In the genomic region with DNA sequence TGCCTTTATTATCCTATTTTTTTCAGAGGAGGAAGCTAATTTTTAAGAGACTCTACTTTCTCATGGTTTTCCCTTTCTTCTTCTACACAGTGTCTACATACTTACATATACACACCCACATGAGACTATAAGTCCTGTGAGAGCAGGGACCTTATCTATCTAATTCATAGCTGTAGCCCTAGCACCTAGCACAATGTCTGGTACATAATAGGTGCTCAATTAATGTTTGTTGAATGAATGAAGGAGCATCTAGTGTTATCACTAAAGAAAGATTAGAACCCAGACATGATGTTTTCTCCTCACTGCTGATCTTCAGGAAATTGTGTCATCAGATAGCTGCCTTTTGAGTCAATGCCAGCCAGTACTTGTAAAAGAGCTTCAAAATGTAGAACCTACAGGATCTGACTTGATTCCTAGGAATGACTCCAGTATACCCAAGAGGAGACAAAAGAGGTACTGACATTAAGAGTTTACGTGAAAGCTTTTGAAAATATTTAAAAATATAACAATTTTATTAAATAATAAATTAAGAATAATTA, we compare ENCODE assay signal across 23 cellular contexts. TPM values are rescaled to one million over a fixed set of nuclear protein-coding genes. Genes with fewer than 3 reads are reported as not detected.
DNase-seq lines count a peak whose midpoint lies in the region; ATAC-seq, FAIRE-seq and TF ChIP-seq lines count a peak whose summit lies in the region.
"Had no signal": no experiment of that assay in that cellular context is flagged by ENCODE, and none has a peak within 500 bp of the region (broad histone marks: within the 10 kb centered on the region; RNA-seq: fewer than 3 reads in every experiment).

No MANE protein-coding gene starts in this region.

- peaks cover 12% of the 10 kb centered on the region for H3K4me1 ChIP-seq in IMR-90 (ENCODE audit: control insufficient read depth, insufficient read depth, low read length)
- H3K4me1 ChIP-seq in keratinocyte (ENCODE audit: control insufficient read depth, extremely low read depth, insufficient read depth, low read length), result peaks cover 26% of the 10 kb centered on the region

- no peaks in the 10 kb centered on the region for H3K9me3 ChIP-seq in IMR-90 (ENCODE audit: control insufficient read depth, insufficient read depth, low read length)
- H3K9me3 ChIP-seq in keratinocyte (ENCODE audit: control insufficient read depth, low read depth, low read length), result no peaks in the 10 kb centered on the region
- H3K9me3 ChIP-seq: SJCRH30 had no signal

- no peak for TF ChIP-seq POLR2A in IMR-90 (IDR thresholded peaks at IDR 0.05; ENCODE audit: low read depth, low read length)

- H2BK5ac ChIP-seq in IMR-90 (ENCODE audit: low read depth, low read length, poor library complexity, severe bottlenecking), result no peak overlapping the region

- CTCF ChIA-PET in IMR-90 (lab: Yijun Ruan, JAX), result interaction anchor here (1.1 kb wide), 1 partner anchor 19 kb away, joined by 3 read pairs; no protein-coding TSS in a partner anchor

- H4K5ac ChIP-seq in IMR-90 (ENCODE audit: low read depth, low read length), result no peak overlapping the region

- in situ Hi-C loops in IMR-90 (cut with MboI; ENCODE audit: low sequenced_read_pairs), result no loop called here

- H4K20me1 ChIP-seq in IMR-90 (ENCODE audit: insufficient read depth, low read length), result no peaks in the 10 kb centered on the region
- no peaks in the 10 kb centered on the region for H4K20me1 ChIP-seq in keratinocyte (ENCODE audit: control insufficient read depth, extremely low read depth, insufficient read depth, low read length)

- no peak; the same call in 1 of the 2 replicates for ATAC-seq in IMR-90 (ENCODE audit: low read depth)
- no peak for ATAC-seq in HG02870 (IDR thresholded peaks at IDR 0.05; ENCODE audit: unreplicated experiment)
- ATAC-seq in GM18861 (IDR thresholded peaks at IDR 0.05; ENCODE audit: unreplicated experiment), result no peak

- peak; percentile 79 for FAIRE-seq in keratinocyte (lab: Jason Lieb, UNC)
- FAIRE-seq: GM12891, GM18507, HTR-8/SVneo had no signal

- H3K4me2 ChIP-seq in IMR-90 (ENCODE audit: low read depth, low read length) (no peak overlapping the region), keratinocyte (ENCODE audit: control insufficient read depth, extremely low read depth, insufficient read depth, low read depth, low read length) (peak overlapping the region; percentile 49)

- DNase-seq in ELR (ENCODE audit: low read depth), result peak; percentile 60
- peak; percentile 66 for DNase-seq in IMR-90
- DNase-seq in choroid plexus epithelial cell (ENCODE audit: low read depth), result peak; percentile 42
- peak; percentile 68 for DNase-seq in keratinocyte (ENCODE audit: low read depth, low spot score)
- DNase-seq in SIG-M5 (lab: John Stamatoyannopoulos, UW), result no peak
- DNase-seq in NCI-H2107 (lab: John Stamatoyannopoulos, UW), result no peak
- DNase-seq: CD4-positive, alpha-beta memory T cell; DMS79 treated with DMSO at 0.1 percent for 48 hours; GF-D8; H7; MV-4-11; NCI-H1417 treated with DMSO at 0.1 percent for 48 hours; NCI-H2029; NCI-H2171 treated with DMSO at 0.1 percent for 48 hours; NCI-H446 treated with DMSO at 0.1 percent for 48 hours; NCI-H748 treated with DMSO at 0.1 percent for 48 hours; OCI-M1; SJCRH30 had no signal

- TF ChIP-seq CTCF in IMR-90 (conservative IDR thresholded peaks at IDR 0.05; ENCODE audit: low read depth, low read length), result no peak
- TF ChIP-seq CTCF in choroid plexus epithelial cell (conservative IDR thresholded peaks at IDR 0.05; ENCODE audit: low read depth, low read length), result no peak
- no peak for TF ChIP-seq CTCF in keratinocyte (optimal IDR thresholded peaks at IDR 0.05 in 1 of 3, IDR thresholded peaks at IDR 0.05 in 1 of 3, conservative IDR thresholded peaks at IDR 0.05 in 1 of 3; ENCODE audit: extremely low read depth in 1 of 3, insufficient read depth in 2 of 3, low read length in 3 of 3)

- H3K79me2 ChIP-seq in keratinocyte (ENCODE audit: control insufficient read depth, insufficient read depth, low read length), result no peaks in the 10 kb centered on the region

- H3K56ac ChIP-seq in IMR-90 (ENCODE audit: extremely low read depth, insufficient read depth, low read length), result no peak overlapping the region

- H2BK120ac ChIP-seq in IMR-90 (ENCODE audit: low read depth, low read length), result no peak overlapping the region

- no CpG with 5 or more reads among the region's 1 CpG for WGBS in IMR-90 (ENCODE audit: extremely low coverage in 2 of 2, insufficient read length in 1 of 2), 2 experiments

- intact Hi-C loops in IMR-90 (cut with micrococcal nuclease), result no loop called here

- H3K4me3 ChIP-seq in IMR-90 (ENCODE audit: insufficient read depth, low read depth, low read length) (no peak overlapping the region), choroid plexus epithelial cell (ENCODE audit: low read depth, low read length) (no peak overlapping the region), keratinocyte (ENCODE audit: control insufficient read depth in 2 of 3, extremely low read depth in 1 of 3, insufficient read depth in 2 of 3, low read depth in 1 of 3, low read length in 3 of 3) (no peak overlapping the region)
- H3K4me3 ChIP-seq: SJCRH30 had no signal

- H3K14ac ChIP-seq in IMR-90 (replicated peaks; ENCODE audit: low read depth, low read length), result no peak overlapping the region

- no peak overlapping the region for H3K27ac ChIP-seq in IMR-90 (ENCODE audit: insufficient read depth, low read length)
- H3K27ac ChIP-seq in keratinocyte (ENCODE audit: control insufficient read depth, insufficient read depth, low read length), result peak overlapping the region; percentile 53
- H3K27ac ChIP-seq: SJCRH30 had no signal

- no peak overlapping the region for H3K23ac ChIP-seq in IMR-90 (ENCODE audit: low read depth, low read length)

- TF ChIP-seq RAD21 in IMR-90 (IDR thresholded peaks at IDR 0.05; ENCODE audit: low read length), result no peak

- no peak overlapping the region; the same call in 1 of the 2 replicates for H3K4ac ChIP-seq in IMR-90 (ENCODE audit: low read depth, low read length)

- H2BK20ac ChIP-seq in IMR-90 (ENCODE audit: low read depth, low read length), result no peak overlapping the region

- H3K79me1 ChIP-seq in IMR-90 (ENCODE audit: low read depth in 1 of 2, low read length in 2 of 2), result peaks cover 0 to 12% of the 10 kb centered on the region in 2 experiments; a peak in 2 of 4 replicates

- H3K36me3 ChIP-seq in IMR-90 (ENCODE audit: control insufficient read depth, insufficient read depth, low read length) (no peaks in the 10 kb centered on the region), keratinocyte (ENCODE audit: control insufficient read depth in 2 of 2, extremely low read depth in 1 of 2, insufficient read depth in 2 of 2, low read length in 2 of 2) (peaks cover 0 to 3% of the 10 kb centered on the region in 2 experiments)

- no peak overlapping the region for H2BK15ac ChIP-seq in IMR-90 (ENCODE audit: low read depth, low read length)

- H4K91ac ChIP-seq in IMR-90 (ENCODE audit: insufficient read depth, low read depth, low read length), result no peak overlapping the region

- H4K8ac ChIP-seq in IMR-90 (ENCODE audit: low read depth in 2 of 2, low read length in 2 of 2), result no peak overlapping the region

- no peak overlapping the region for H3K18ac ChIP-seq in IMR-90 (ENCODE audit: low read depth, low read length)

- H3K9ac ChIP-seq in IMR-90 (ENCODE audit: low read depth, low read length) (no peak overlapping the region), keratinocyte (ENCODE audit: control insufficient read depth, extremely low read depth, insufficient read depth, low read length) (no peak overlapping the region)

- H2AK9ac ChIP-seq in IMR-90 (replicated peaks; ENCODE audit: low read depth, low read length, poor library complexity), result no peak overlapping the region

- POLR2A ChIA-PET in IMR-90 (lab: Charles Lee; ENCODE audit: unreplicated experiment), result interaction anchor here (0.6 kb wide), 1 partner anchor 555 kb away, joined by 3 read pairs; no protein-coding TSS in a partner anchor

- H3K27me3 ChIP-seq in IMR-90 (ENCODE audit: control insufficient read depth, insufficient read depth, low read length), result no peaks in the 10 kb centered on the region
- no peaks in the 10 kb centered on the region for H3K27me3 ChIP-seq in keratinocyte (ENCODE audit: control insufficient read depth, extremely low read depth, insufficient read depth, low read length)
- H3K27me3 ChIP-seq: SJCRH30 had no signal

- H3K9me1 ChIP-seq in IMR-90 (ENCODE audit: insufficient read depth, low read length) (peaks cover 12% of the 10 kb centered on the region; the same call in 1 of the 2 replicates), keratinocyte (ENCODE audit: control insufficient read depth, extremely low read depth, insufficient read depth, low read length) (no peaks in the 10 kb centered on the region)

- no TSS peak for BruUV-seq in IMR-90 (replicated peaks; lab: Mats Ljungman, UMichigan)

- H2AK5ac ChIP-seq in IMR-90 (ENCODE audit: low read depth, low read length), result no peak overlapping the region

- dilution Hi-C loops in IMR-90 (cut with HindIII; ENCODE audit: low sequenced_read_pairs, unreplicated experiment) (no loop called here), keratinocyte (cut with MboI; ENCODE audit: extremely low pct_ligation_motif_present, low sequenced_read_pairs) (no loop called here)

- H2AFZ ChIP-seq in IMR-90 (replicated peaks; ENCODE audit: low read length, poor library complexity), result no peak overlapping the region
- H2AFZ ChIP-seq in keratinocyte (ENCODE audit: control insufficient read depth, low read length), result peak overlapping the region; percentile 87

RNA-seq across cellular contexts. Expression of a gene that starts 2.5 kb away (rescaled TPM):
- total RNA-seq in IMR-90 (2012; rRNA removed), result 7.9 and 8.3 TPM in 2 replicates
- polyA plus RNA-seq in IMR-90 (2012; rRNA removed) (15.6 and 16.8 TPM in 2 replicates), keratinocyte (14.5 to 29.2 TPM (median 15.8 TPM) in 3 replicates)
- polyA plus RNA-seq in IMR-90 (2012; cell fraction: cytosol; rRNA removed), result 12.1 and 13.8 TPM in 2 replicates
- 4.1 and 8.2 TPM in 2 replicates for polyA plus RNA-seq in IMR-90 (2012; cell fraction: nucleus; rRNA removed; ENCODE audit: low replicate concordance)
- 9.2 TPM for polyA plus RNA-seq in keratinocyte (2011; ENCODE audit: low read depth)
- 14.1 and 21.0 TPM in 2 replicates for polyA plus RNA-seq in keratinocyte (2011; cell fraction: cytosol; rRNA removed)
- 8.6 and 9.8 TPM in 2 replicates for polyA plus RNA-seq in keratinocyte (2011; cell fraction: nucleus; rRNA removed)
- 16.2 and 34.7 TPM in 2 replicates for polyA plus RNA-seq in keratinocyte (2012; ENCODE audit: low replicate concordance)
- 3.4 to 4.5 TPM (median 4.2 TPM) in 3 replicates for polyA minus RNA-seq in keratinocyte
- 6.5 TPM for polyA minus RNA-seq in keratinocyte (2011; cell fraction: cytosol; rRNA and poly(A)+ RNA removed)
- 1.4 and 4.9 TPM in 2 replicates for polyA minus RNA-seq in keratinocyte (2011; cell fraction: nucleus; rRNA and poly(A)+ RNA removed)

RNA-seq across cellular contexts. Expression of a gene that starts 28.7 kb away (rescaled TPM):
- 28.6 and 29.0 TPM in 2 replicates for total RNA-seq in IMR-90 (2012; rRNA removed)
- 8.5 and 9.9 TPM in 2 replicates for polyA plus RNA-seq in IMR-90 (2012; rRNA removed)
- 1.3 and 1.7 TPM in 2 replicates for polyA plus RNA-seq in IMR-90 (2012; cell fraction: cytosol; rRNA removed)
- polyA plus RNA-seq in IMR-90 (2012; cell fraction: nucleus; rRNA removed; ENCODE audit: low replicate concordance), result 1.3 and 5.8 TPM in 2 replicates
- 2.0 to 11.3 TPM (median 7.5 TPM) in 3 replicates for polyA plus RNA-seq in keratinocyte
- polyA plus RNA-seq in keratinocyte (2011; ENCODE audit: low read depth), result 3.6 TPM
- 3.2 and 4.9 TPM in 2 replicates for polyA plus RNA-seq in keratinocyte (2011; cell fraction: cytosol; rRNA removed)
- 4.1 TPM in 2 replicates for polyA plus RNA-seq in keratinocyte (2011; cell fraction: nucleus; rRNA removed)
- 1.7 and 20.2 TPM in 2 replicates for polyA plus RNA-seq in keratinocyte (2012; ENCODE audit: low replicate concordance)
- 1.1 to 7.5 TPM (median 1.8 TPM) in 3 replicates for polyA minus RNA-seq in keratinocyte
- 3.1 TPM for polyA minus RNA-seq in keratinocyte (2011; cell fraction: cytosol; rRNA and poly(A)+ RNA removed)
- polyA minus RNA-seq in keratinocyte (2011; cell fraction: nucleus; rRNA and poly(A)+ RNA removed), result 1.8 and 4.8 TPM in 2 replicates

RNA-seq across cellular contexts. Expression of a gene that starts 50.7 kb away (rescaled TPM):
- total RNA-seq in IMR-90 (2012; rRNA removed), result 0.72 and 0.83 TPM in 2 replicates
- polyA plus RNA-seq in IMR-90 (2012; rRNA removed) (1.2 and 1.8 TPM in 2 replicates), keratinocyte (0.25 to 2.1 TPM (median 0.87 TPM) in 3 replicates)
- 0.21 and 0.40 TPM in 2 replicates for polyA plus RNA-seq in IMR-90 (2012; cell fraction: cytosol; rRNA removed)
- polyA plus RNA-seq in IMR-90 (2012; cell fraction: nucleus; rRNA removed; ENCODE audit: low replicate concordance), result 8.8 and 24.2 TPM in 2 replicates
- polyA plus RNA-seq in keratinocyte (2011; ENCODE audit: low read depth), result 4.6 TPM
- 0.21 and 0.33 TPM in 2 replicates for polyA plus RNA-seq in keratinocyte (2011; cell fraction: cytosol; rRNA removed)
- polyA plus RNA-seq in keratinocyte (2011; cell fraction: nucleus; rRNA removed), result 3.6 and 5.0 TPM in 2 replicates
- polyA plus RNA-seq in keratinocyte (2012; ENCODE audit: low replicate concordance), result 0.64 and 1.3 TPM in 2 replicates
- 2.4 to 5.4 TPM in 2 of 3 replicates, not detected in the other for polyA minus RNA-seq in keratinocyte
- not detected for polyA minus RNA-seq in keratinocyte (2011; cell fraction: cytosol; rRNA and poly(A)+ RNA removed)
- polyA minus RNA-seq in keratinocyte (2011; cell fraction: nucleus; rRNA and poly(A)+ RNA removed), result 1.1 and 3.2 TPM in 2 replicates

Comparison
In these comparisons a context has a peak if more than half of its experiments do, and no peak if none do; other contexts are left out.
1. DNase-seq: peak in ELR (single experiment), IMR-90 (single experiment), choroid plexus epithelial cell (single experiment) and keratinocyte (single experiment); none in SIG-M5 (single experiment) and NCI-H2107 (single experiment).